35 cellular contexts compared by ENCODE assay signal in genomic region chr16:13189250-13189649, GRCh38.
"Had no signal": no experiment of that assay in that cellular context is flagged by ENCODE, and none has a peak within 500 bp of the region (broad histone marks: within the 10 kb centered on the region; RNA-seq: fewer than 3 reads in every experiment).

No MANE protein-coding gene starts in this region.

- H3K27me3 ChIP-seq: MG63 had no signal

- H3K36me3 ChIP-seq: MG63 had no signal

- H3K9me3 ChIP-seq: MG63 had no signal

- DNase-seq: Kasumi-1, MG63, MM.1S, MV-4-11, NCI-H1048, NCI-H1092, NCI-H1092 treated with DMSO at 0.1 percent for 48 hours, NCI-H1105, NCI-H1105 treated with DMSO at 0.1 percent for 48 hours, NCI-H1417, NCI-H1417 treated with DMSO at 0.1 percent for 48 hours, NCI-H1436, NCI-H1436 treated with DMSO at 0.1 percent for 48 hours, NCI-H146, NCI-H1694, NCI-H1694 treated with DMSO at 0.1 percent for 48 hours, NCI-H187, NCI-H187 treated with DMSO at 0.1 percent for 48 hours, NCI-H1930, NCI-H2029, NCI-H2029 treated with DMSO at 0.1 percent for 48 hours, NCI-H2081, NCI-H2081 treated with DMSO at 0.1 percent for 48 hours, NCI-H2107, NCI-H2171, NCI-H2171 treated with DMSO at 0.1 percent for 48 hours, NCI-H2227 treated with DMSO at 0.1 percent for 48 hours, NCI-H226, NCI-H345, NCI-H446, NCI-H446 treated with DMSO at 0.1 percent for 48 hours, NCI-H510A, NCI-H510A treated with DMSO at 0.1 percent for 48 hours, NCI-H524, NCI-H524 treated with DMSO at 0.1 percent for 48 hours had no signal

- H3K4me3 ChIP-seq: MG63 had no signal
